Comparison of ENCODE assay signal across 1 cellular context in the genomic region with DNA sequence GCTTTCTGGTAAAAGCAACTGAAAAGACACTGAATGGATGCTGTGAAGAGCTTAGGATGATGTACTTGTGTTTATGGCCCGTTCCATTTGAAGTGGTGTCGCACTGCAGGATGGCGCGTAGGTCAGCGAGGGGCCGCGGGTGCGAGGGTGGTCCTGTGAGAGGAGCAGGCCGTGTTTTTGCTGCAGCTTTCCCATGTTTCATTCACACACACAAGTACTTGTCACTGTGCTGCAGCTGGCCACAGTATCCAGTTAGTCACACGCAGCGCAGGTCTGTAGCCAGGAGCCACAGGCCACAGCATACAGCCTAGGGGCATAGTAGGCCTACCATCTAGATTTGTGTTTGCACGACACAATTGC.
TF ChIP-seq lines count a peak whose summit lies in the region.

No MANE protein-coding gene starts in this region.

TF ChIP-seq in WTC11, 78 proteins besides CTCF, POLR2A, EP300 and RAD21 (continued from another document):
- TF ChIP-seq, protein P1, sequence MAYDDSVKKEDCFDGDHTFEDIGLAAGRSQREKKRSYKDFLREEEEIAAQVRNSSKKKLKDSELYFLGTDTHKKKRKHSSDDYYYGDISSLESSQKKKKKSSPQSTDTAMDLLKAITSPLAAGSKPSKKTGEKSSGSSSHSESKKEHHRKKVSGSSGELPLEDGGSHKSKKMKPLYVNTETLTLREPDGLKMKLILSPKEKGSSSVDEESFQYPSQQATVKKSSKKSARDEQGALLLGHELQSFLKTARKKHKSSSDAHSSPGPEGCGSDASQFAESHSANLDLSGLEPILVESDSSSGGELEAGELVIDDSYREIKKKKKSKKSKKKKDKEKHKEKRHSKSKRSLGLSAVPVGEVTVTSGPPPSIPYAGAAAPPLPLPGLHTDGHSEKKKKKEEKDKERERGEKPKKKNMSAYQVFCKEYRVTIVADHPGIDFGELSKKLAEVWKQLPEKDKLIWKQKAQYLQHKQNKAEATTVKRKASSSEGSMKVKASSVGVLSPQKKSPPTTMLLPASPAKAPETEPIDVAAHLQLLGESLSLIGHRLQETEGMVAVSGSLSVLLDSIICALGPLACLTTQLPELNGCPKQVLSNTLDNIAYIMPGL (CRISPR knock-in tag; IDR thresholded peaks at IDR 0.05): no peak
- TF ChIP-seq, protein P2, sequence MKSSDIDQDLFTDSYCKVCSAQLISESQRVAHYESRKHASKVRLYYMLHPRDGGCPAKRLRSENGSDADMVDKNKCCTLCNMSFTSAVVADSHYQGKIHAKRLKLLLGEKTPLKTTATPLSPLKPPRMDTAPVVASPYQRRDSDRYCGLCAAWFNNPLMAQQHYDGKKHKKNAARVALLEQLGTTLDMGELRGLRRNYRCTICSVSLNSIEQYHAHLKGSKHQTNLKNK (CRISPR knock-in tag; IDR thresholded peaks at IDR 0.05): no peak
- TF ChIP-seq, protein P3, sequence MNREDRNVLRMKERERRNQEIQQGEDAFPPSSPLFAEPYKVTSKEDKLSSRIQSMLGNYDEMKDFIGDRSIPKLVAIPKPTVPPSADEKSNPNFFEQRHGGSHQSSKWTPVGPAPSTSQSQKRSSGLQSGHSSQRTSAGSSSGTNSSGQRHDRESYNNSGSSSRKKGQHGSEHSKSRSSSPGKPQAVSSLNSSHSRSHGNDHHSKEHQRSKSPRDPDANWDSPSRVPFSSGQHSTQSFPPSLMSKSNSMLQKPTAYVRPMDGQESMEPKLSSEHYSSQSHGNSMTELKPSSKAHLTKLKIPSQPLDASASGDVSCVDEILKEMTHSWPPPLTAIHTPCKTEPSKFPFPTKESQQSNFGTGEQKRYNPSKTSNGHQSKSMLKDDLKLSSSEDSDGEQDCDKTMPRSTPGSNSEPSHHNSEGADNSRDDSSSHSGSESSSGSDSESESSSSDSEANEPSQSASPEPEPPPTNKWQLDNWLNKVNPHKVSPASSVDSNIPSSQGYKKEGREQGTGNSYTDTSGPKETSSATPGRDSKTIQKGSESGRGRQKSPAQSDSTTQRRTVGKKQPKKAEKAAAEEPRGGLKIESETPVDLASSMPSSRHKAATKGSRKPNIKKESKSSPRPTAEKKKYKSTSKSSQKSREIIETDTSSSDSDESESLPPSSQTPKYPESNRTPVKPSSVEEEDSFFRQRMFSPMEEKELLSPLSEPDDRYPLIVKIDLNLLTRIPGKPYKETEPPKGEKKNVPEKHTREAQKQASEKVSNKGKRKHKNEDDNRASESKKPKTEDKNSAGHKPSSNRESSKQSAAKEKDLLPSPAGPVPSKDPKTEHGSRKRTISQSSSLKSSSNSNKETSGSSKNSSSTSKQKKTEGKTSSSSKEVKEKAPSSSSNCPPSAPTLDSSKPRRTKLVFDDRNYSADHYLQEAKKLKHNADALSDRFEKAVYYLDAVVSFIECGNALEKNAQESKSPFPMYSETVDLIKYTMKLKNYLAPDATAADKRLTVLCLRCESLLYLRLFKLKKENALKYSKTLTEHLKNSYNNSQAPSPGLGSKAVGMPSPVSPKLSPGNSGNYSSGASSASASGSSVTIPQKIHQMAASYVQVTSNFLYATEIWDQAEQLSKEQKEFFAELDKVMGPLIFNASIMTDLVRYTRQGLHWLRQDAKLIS (CRISPR knock-in tag; IDR thresholded peaks at IDR 0.05; ENCODE audit: borderline replicate concordance): no peak
- TF ChIP-seq KAT7 (CRISPR knock-in tag; IDR thresholded peaks at IDR 0.05; ENCODE audit: borderline replicate concordance) (no peak), JUN (CRISPR knock-in tag; IDR thresholded peaks at IDR 0.05) (no peak), ZNF219 (CRISPR knock-in tag; IDR thresholded peaks at IDR 0.05; ENCODE audit: borderline replicate concordance) (no peak), TCF7 (CRISPR knock-in tag; IDR thresholded peaks at IDR 0.05; ENCODE audit: low read depth) (no peak), MYBL2 (CRISPR knock-in tag; IDR thresholded peaks at IDR 0.05) (no peak)
- TF ChIP-seq, protein P4, sequence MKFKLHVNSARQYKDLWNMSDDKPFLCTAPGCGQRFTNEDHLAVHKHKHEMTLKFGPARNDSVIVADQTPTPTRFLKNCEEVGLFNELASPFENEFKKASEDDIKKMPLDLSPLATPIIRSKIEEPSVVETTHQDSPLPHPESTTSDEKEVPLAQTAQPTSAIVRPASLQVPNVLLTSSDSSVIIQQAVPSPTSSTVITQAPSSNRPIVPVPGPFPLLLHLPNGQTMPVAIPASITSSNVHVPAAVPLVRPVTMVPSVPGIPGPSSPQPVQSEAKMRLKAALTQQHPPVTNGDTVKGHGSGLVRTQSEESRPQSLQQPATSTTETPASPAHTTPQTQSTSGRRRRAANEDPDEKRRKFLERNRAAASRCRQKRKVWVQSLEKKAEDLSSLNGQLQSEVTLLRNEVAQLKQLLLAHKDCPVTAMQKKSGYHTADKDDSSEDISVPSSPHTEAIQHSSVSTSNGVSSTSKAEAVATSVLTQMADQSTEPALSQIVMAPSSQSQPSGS (CRISPR knock-in tag; IDR thresholded peaks at IDR 0.05; ENCODE audit: borderline replicate concordance, low read depth): no peak
